Comparison of ENCODE assay signal across 14 cellular contexts in genomic region chr15:78211189-78211921, GRCh38. TPM values are rescaled to one million over a fixed set of nuclear protein-coding genes. Genes with fewer than 3 reads are reported as not detected.
DNase-seq lines count a peak whose midpoint lies in the region; ATAC-seq and TF ChIP-seq lines count a peak whose summit lies in the region.
"Had no signal": no experiment of that assay in that cellular context is flagged by ENCODE, and none has a peak within 500 bp of the region (broad histone marks: within the 10 kb centered on the region; RNA-seq: fewer than 3 reads in every experiment).

No MANE protein-coding gene starts in this region.

- TF ChIP-seq CTCF in type B pancreatic cell (conservative IDR thresholded peaks at IDR 0.05), result no peak

- no peak overlapping the region for H3K4me3 Mint-ChIP-seq in type B pancreatic cell
- H3K4me3 Mint-ChIP-seq in naive thymus-derived CD8-positive, alpha-beta T cell, result no peak overlapping the region
- H3K4me3 Mint-ChIP-seq: activated CD8-positive, alpha-beta T cell treated with anti-CD3 and anti-CD28 coated beads for 36 hours; activated T-helper 17 cell treated with anti-CD3 and anti-CD28 coated beads, Interleukin-2, amount 50 U/mL, for 72 hours had no signal

- H3K36me3 Mint-ChIP-seq in type B pancreatic cell, result no peaks in the 10 kb centered on the region
- H3K36me3 Mint-ChIP-seq in naive thymus-derived CD8-positive, alpha-beta T cell, result no peaks in the 10 kb centered on the region

- POLR2A ChIA-PET in naive thymus-derived CD8-positive, alpha-beta T cell (lab: Charles Lee), result no interaction called here

- ATAC-seq in naive thymus-derived CD8-positive, alpha-beta T cell, result no peak
- no peak for ATAC-seq in GM18870 (IDR thresholded peaks at IDR 0.05; ENCODE audit: unreplicated experiment)
- ATAC-seq: activated CD8-positive, alpha-beta T cell treated with anti-CD3 and anti-CD28 coated beads for 36 hours; activated T-helper 17 cell treated with anti-CD3 and anti-CD28 coated beads, Interleukin-2, amount 50 U/mL, for 72 hours; esophagus mucosa; left lung had no signal

- no peaks in the 10 kb centered on the region for H3K27me3 Mint-ChIP-seq in type B pancreatic cell
- H3K27me3 Mint-ChIP-seq in naive thymus-derived CD8-positive, alpha-beta T cell, result peaks cover 0 to 15% (median 5%) of the 10 kb centered on the region in 5 donors

- peak; percentile 38 for DNase-seq in NCI-H146 treated with DMSO at 0.1 percent for 48 hours (lab: John Stamatoyannopoulos, UW; ENCODE audit: unreplicated experiment)
- peak; percentile 43 for DNase-seq in midbrain (lab: John Stamatoyannopoulos, UW)
- peak; percentile 32 for DNase-seq in type B pancreatic cell (ENCODE audit: extremely low spot score, unreplicated experiment)
- no peak for DNase-seq in naive thymus-derived CD8-positive, alpha-beta T cell
- no peak for DNase-seq in SHP77 (lab: John Stamatoyannopoulos, UW)
- DNase-seq: activated CD8-positive, alpha-beta T cell treated with anti-CD3 and anti-CD28 coated beads for 36 hours; DMS79; left lung; MM.1S had no signal

- peak overlapping the region; percentile 86 for H3K27ac ChIP-seq in angular gyrus (ENCODE audit: low read depth, low read length)
- H3K27ac ChIP-seq: BLaER1 treated with 17β-estradiol and CSF1 and Interleukin-3, amounts not matched to agents 10 nM and 100 nM; left lung had no signal

- peak overlapping the region; percentile 93 for H3K27ac Mint-ChIP-seq in type B pancreatic cell
- H3K27ac Mint-ChIP-seq in naive thymus-derived CD8-positive, alpha-beta T cell, result peak overlapping the region in 1 of 10 donors; percentile 53
- H3K27ac Mint-ChIP-seq: activated CD8-positive, alpha-beta T cell treated with anti-CD3 and anti-CD28 coated beads for 36 hours; activated T-helper 17 cell treated with anti-CD3 and anti-CD28 coated beads, Interleukin-2, amount 50 U/mL, for 72 hours had no signal

- H3K9me3 Mint-ChIP-seq in type B pancreatic cell, result no peaks in the 10 kb centered on the region
- no peaks in the 10 kb centered on the region for H3K9me3 Mint-ChIP-seq in naive thymus-derived CD8-positive, alpha-beta T cell
- H3K9me3 Mint-ChIP-seq: activated CD8-positive, alpha-beta T cell treated with anti-CD3 and anti-CD28 coated beads for 36 hours; activated T-helper 17 cell treated with anti-CD3 and anti-CD28 coated beads, Interleukin-2, amount 50 U/mL, for 72 hours had no signal

- H3K4me1 Mint-ChIP-seq in type B pancreatic cell (ENCODE audit: unreplicated experiment), result peaks cover 23% of the 10 kb centered on the region
- no peaks in the 10 kb centered on the region for H3K4me1 Mint-ChIP-seq in naive thymus-derived CD8-positive, alpha-beta T cell
- H3K4me1 Mint-ChIP-seq: activated T-helper 17 cell treated with anti-CD3 and anti-CD28 coated beads, Interleukin-2, amount 50 U/mL, for 72 hours had no signal

RNA-seq across cellular contexts. Expression of gene ACSBG1, which starts 23.0 kb away (rescaled TPM):
- total RNA-seq in type B pancreatic cell (ENCODE audit: low replicate concordance), result 0.71 TPM in 1 of 2 replicates, not detected in the other
- not detected for total RNA-seq in naive thymus-derived CD8-positive, alpha-beta T cell
- polyA plus RNA-seq in naive thymus-derived CD8-positive, alpha-beta T cell, result under 1 TPM in 2 of 3 donors, not detected in 1; 0.05 to 0.11 TPM
- total RNA-seq: activated T-helper 17 cell treated with anti-CD3 and anti-CD28 coated beads, Interleukin-2, amount 50 U/mL, for 72 hours; esophagus mucosa had no signal

RNA-seq across cellular contexts. Expression of gene DNAJA4, which starts 53.0 kb away (rescaled TPM):
- 0.10 and 15.0 TPM in 2 replicates for total RNA-seq in type B pancreatic cell (ENCODE audit: low replicate concordance)
- total RNA-seq in naive thymus-derived CD8-positive, alpha-beta T cell, result 10 to 100 TPM; 51.4 to 55.1 TPM
- polyA plus RNA-seq in naive thymus-derived CD8-positive, alpha-beta T cell, result 10 to 100 TPM in 1 of 3 donors, 1 to 10 TPM in 2; 7.9 to 15.6 (median 9.1) TPM

Comparison
In these comparisons a context has a peak if more than half of its experiments do, and no peak if none do; other contexts are left out.
1. DNase-seq: peak in NCI-H146 treated with DMSO at 0.1 percent for 48 hours (single experiment), midbrain (single experiment) and type B pancreatic cell (single experiment); none in naive thymus-derived CD8-positive, alpha-beta T cell (0 of 10) and SHP77 (0 of 2).